ENCODE assay signal across 1 cellular context in the genomic region with DNA sequence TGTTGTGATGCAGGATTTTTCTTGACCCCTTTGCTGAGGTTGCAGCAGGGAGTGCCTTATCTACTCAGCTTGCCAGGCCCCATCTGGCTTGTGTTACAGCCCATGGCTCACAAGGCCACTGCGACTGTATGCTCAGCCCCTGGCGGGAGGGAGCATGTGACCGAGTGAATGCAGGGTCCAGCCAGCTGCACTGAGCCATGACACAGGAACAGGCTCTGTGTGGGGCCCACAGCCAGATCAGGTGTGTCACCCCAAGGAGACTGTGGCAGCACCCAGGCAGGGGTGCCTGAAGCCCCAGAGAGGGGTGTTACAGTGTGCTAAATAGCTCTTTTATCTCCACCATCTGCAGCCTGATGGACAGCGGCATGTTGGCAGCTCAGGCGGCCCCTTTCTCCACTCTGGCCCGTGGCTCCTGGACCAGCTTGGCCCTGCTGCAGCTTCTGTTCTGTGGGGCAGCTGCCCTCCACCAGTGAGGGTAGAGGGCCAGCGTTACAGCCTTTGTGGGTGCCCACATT.
A peak's percentile ranks its signal among the peaks of the same experiment; 100 is the strongest.
TF ChIP-seq lines count a peak whose summit lies in the region.

No MANE protein-coding gene starts in this region.

TF ChIP-seq in HepG2, 621 proteins besides CTCF, POLR2A, EP300 and RAD21 (continued from another document and continues in another):
- peak; percentile 50; the same call in 1 of the 2 replicates for TF ChIP-seq ZNF724P (CRISPR knock-in tag; IDR thresholded peaks at IDR 0.05; ENCODE audit: borderline replicate concordance)
- no peak for TF ChIP-seq PHF8 (CRISPR knock-in tag; IDR thresholded peaks at IDR 0.05)
- TF ChIP-seq ZMYM3 (CRISPR knock-in tag; IDR thresholded peaks at IDR 0.05): peak; percentile 71; the same call in 1 of the 2 replicates
- TF ChIP-seq ZNF891 (CRISPR knock-in tag; IDR thresholded peaks at IDR 0.05): no peak
- no peak for TF ChIP-seq LCORL (IDR thresholded peaks at IDR 0.05)
- peak; percentile 21; the same call in 1 of the 2 replicates for TF ChIP-seq LCORL (CRISPR knock-in tag; IDR thresholded peaks at IDR 0.05)
- TF ChIP-seq MYC (CRISPR knock-in tag; IDR thresholded peaks at IDR 0.05; ENCODE audit: borderline replicate concordance): peak; percentile 79
- TF ChIP-seq, protein P1, sequence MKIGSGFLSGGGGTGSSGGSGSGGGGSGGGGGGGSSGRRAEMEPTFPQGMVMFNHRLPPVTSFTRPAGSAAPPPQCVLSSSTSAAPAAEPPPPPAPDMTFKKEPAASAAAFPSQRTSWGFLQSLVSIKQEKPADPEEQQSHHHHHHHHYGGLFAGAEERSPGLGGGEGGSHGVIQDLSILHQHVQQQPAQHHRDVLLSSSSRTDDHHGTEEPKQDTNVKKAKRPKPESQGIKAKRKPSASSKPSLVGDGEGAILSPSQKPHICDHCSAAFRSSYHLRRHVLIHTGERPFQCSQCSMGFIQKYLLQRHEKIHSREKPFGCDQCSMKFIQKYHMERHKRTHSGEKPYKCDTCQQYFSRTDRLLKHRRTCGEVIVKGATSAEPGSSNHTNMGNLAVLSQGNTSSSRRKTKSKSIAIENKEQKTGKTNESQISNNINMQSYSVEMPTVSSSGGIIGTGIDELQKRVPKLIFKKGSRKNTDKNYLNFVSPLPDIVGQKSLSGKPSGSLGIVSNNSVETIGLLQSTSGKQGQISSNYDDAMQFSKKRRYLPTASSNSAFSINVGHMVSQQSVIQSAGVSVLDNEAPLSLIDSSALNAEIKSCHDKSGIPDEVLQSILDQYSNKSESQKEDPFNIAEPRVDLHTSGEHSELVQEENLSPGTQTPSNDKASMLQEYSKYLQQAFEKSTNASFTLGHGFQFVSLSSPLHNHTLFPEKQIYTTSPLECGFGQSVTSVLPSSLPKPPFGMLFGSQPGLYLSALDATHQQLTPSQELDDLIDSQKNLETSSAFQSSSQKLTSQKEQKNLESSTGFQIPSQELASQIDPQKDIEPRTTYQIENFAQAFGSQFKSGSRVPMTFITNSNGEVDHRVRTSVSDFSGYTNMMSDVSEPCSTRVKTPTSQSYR (CRISPR knock-in tag; IDR thresholded peaks at IDR 0.05; ENCODE audit: borderline replicate concordance): no peak; the same call in 1 of the 2 replicates
- TF ChIP-seq, protein P2, sequence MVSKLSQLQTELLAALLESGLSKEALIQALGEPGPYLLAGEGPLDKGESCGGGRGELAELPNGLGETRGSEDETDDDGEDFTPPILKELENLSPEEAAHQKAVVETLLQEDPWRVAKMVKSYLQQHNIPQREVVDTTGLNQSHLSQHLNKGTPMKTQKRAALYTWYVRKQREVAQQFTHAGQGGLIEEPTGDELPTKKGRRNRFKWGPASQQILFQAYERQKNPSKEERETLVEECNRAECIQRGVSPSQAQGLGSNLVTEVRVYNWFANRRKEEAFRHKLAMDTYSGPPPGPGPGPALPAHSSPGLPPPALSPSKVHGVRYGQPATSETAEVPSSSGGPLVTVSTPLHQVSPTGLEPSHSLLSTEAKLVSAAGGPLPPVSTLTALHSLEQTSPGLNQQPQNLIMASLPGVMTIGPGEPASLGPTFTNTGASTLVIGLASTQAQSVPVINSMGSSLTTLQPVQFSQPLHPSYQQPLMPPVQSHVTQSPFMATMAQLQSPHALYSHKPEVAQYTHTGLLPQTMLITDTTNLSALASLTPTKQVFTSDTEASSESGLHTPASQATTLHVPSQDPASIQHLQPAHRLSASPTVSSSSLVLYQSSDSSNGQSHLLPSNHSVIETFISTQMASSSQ (IDR thresholded peaks at IDR 0.05; ENCODE audit: low read depth): no peak
- TF ChIP-seq, protein P2 (CRISPR knock-in tag; IDR thresholded peaks at IDR 0.05; ENCODE audit: borderline replicate concordance): 0 out of 2 replicates have a peak, but pooled peaks have one; percentile 45
- TF ChIP-seq ZNF614 (CRISPR knock-in tag; IDR thresholded peaks at IDR 0.05; ENCODE audit: borderline replicate concordance): peak; percentile 49; the same call in 1 of the 2 replicates
- TF ChIP-seq, protein P3, sequence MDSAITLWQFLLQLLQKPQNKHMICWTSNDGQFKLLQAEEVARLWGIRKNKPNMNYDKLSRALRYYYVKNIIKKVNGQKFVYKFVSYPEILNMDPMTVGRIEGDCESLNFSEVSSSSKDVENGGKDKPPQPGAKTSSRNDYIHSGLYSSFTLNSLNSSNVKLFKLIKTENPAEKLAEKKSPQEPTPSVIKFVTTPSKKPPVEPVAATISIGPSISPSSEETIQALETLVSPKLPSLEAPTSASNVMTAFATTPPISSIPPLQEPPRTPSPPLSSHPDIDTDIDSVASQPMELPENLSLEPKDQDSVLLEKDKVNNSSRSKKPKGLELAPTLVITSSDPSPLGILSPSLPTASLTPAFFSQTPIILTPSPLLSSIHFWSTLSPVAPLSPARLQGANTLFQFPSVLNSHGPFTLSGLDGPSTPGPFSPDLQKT (CRISPR knock-in tag; IDR thresholded peaks at IDR 0.05; ENCODE audit: borderline replicate concordance): no peak
- TF ChIP-seq, protein P4, sequence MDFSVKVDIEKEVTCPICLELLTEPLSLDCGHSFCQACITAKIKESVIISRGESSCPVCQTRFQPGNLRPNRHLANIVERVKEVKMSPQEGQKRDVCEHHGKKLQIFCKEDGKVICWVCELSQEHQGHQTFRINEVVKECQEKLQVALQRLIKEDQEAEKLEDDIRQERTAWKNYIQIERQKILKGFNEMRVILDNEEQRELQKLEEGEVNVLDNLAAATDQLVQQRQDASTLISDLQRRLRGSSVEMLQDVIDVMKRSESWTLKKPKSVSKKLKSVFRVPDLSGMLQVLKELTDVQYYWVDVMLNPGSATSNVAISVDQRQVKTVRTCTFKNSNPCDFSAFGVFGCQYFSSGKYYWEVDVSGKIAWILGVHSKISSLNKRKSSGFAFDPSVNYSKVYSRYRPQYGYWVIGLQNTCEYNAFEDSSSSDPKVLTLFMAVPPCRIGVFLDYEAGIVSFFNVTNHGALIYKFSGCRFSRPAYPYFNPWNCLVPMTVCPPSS (IDR thresholded peaks at IDR 0.05): no peak
- TF ChIP-seq, protein P5, sequence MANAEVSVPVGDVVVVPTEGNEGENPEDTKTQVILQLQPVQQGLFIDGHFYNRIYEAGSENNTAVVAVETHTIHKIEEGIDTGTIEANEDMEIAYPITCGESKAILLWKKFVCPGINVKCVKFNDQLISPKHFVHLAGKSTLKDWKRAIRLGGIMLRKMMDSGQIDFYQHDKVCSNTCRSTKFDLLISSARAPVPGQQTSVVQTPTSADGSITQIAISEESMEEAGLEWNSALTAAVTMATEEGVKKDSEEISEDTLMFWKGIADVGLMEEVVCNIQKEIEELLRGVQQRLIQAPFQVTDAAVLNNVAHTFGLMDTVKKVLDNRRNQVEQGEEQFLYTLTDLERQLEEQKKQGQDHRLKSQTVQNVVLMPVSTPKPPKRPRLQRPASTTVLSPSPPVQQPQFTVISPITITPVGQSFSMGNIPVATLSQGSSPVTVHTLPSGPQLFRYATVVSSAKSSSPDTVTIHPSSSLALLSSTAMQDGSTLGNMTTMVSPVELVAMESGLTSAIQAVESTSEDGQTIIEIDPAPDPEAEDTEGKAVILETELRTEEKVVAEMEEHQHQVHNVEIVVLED (CRISPR knock-in tag; IDR thresholded peaks at IDR 0.05; ENCODE audit: borderline replicate concordance): 0 out of 2 replicates have a peak, but pooled peaks have one; percentile 35
- no peak for TF ChIP-seq ZNF207 (IDR thresholded peaks at IDR 0.05; ENCODE audit: borderline replicate concordance)
- TF ChIP-seq FOXM1 (CRISPR knock-in tag; IDR thresholded peaks at IDR 0.05): no peak
- TF ChIP-seq, protein P6, sequence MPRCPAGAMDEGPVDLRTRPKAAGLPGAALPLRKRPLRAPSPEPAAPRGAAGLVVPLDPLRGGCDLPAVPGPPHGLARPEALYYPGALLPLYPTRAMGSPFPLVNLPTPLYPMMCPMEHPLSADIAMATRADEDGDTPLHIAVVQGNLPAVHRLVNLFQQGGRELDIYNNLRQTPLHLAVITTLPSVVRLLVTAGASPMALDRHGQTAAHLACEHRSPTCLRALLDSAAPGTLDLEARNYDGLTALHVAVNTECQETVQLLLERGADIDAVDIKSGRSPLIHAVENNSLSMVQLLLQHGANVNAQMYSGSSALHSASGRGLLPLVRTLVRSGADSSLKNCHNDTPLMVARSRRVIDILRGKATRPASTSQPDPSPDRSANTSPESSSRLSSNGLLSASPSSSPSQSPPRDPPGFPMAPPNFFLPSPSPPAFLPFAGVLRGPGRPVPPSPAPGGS (CRISPR knock-in tag; IDR thresholded peaks at IDR 0.05): 0 out of 2 replicates have a peak, but pooled peaks have one; percentile 19
- no peak for TF ChIP-seq ZNF34 (CRISPR knock-in tag; IDR thresholded peaks at IDR 0.05; ENCODE audit: borderline replicate concordance)
- 0 out of 2 replicates have a peak, but pooled peaks have one; percentile 38 for TF ChIP-seq BCL6 (CRISPR knock-in tag; IDR thresholded peaks at IDR 0.05)
- TF ChIP-seq SETDB1 (CRISPR knock-in tag; IDR thresholded peaks at IDR 0.05; ENCODE audit: borderline replicate concordance): no peak
- no peak for TF ChIP-seq KDM5B (CRISPR knock-in tag; IDR thresholded peaks at IDR 0.05; ENCODE audit: borderline replicate concordance)
- TF ChIP-seq ZNF7 (CRISPR knock-in tag; IDR thresholded peaks at IDR 0.05): no peak
- TF ChIP-seq, protein P7, sequence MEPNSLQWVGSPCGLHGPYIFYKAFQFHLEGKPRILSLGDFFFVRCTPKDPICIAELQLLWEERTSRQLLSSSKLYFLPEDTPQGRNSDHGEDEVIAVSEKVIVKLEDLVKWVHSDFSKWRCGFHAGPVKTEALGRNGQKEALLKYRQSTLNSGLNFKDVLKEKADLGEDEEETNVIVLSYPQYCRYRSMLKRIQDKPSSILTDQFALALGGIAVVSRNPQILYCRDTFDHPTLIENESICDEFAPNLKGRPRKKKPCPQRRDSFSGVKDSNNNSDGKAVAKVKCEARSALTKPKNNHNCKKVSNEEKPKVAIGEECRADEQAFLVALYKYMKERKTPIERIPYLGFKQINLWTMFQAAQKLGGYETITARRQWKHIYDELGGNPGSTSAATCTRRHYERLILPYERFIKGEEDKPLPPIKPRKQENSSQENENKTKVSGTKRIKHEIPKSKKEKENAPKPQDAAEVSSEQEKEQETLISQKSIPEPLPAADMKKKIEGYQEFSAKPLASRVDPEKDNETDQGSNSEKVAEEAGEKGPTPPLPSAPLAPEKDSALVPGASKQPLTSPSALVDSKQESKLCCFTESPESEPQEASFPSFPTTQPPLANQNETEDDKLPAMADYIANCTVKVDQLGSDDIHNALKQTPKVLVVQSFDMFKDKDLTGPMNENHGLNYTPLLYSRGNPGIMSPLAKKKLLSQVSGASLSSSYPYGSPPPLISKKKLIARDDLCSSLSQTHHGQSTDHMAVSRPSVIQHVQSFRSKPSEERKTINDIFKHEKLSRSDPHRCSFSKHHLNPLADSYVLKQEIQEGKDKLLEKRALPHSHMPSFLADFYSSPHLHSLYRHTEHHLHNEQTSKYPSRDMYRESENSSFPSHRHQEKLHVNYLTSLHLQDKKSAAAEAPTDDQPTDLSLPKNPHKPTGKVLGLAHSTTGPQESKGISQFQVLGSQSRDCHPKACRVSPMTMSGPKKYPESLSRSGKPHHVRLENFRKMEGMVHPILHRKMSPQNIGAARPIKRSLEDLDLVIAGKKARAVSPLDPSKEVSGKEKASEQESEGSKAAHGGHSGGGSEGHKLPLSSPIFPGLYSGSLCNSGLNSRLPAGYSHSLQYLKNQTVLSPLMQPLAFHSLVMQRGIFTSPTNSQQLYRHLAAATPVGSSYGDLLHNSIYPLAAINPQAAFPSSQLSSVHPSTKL (CRISPR knock-in tag; IDR thresholded peaks at IDR 0.05): peak; percentile 23; the same call in 1 of the 2 replicates
- TF ChIP-seq, protein P8, sequence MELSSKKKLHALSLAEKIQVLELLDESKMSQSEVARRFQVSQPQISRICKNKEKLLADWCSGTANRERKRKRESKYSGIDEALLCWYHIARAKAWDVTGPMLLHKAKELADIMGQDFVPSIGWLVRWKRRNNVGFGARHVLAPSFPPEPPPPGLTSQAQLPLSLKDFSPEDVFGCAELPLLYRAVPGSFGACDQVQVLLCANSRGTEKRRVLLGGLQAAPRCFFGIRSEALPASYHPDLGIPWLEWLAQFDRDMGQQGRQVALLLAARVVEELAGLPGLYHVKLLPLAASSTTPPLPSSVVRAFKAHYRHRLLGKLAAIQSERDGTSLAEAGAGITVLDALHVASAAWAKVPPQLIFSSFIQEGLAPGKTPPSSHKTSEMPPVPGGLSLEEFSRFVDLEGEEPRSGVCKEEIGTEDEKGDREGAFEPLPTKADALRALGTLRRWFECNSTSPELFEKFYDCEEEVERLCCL (CRISPR knock-in tag; IDR thresholded peaks at IDR 0.05; ENCODE audit: borderline replicate concordance): no peak
- no peak; the same call in 1 of the 2 replicates for TF ChIP-seq ZNF430 (CRISPR knock-in tag; IDR thresholded peaks at IDR 0.05)
- TF ChIP-seq, protein P9, sequence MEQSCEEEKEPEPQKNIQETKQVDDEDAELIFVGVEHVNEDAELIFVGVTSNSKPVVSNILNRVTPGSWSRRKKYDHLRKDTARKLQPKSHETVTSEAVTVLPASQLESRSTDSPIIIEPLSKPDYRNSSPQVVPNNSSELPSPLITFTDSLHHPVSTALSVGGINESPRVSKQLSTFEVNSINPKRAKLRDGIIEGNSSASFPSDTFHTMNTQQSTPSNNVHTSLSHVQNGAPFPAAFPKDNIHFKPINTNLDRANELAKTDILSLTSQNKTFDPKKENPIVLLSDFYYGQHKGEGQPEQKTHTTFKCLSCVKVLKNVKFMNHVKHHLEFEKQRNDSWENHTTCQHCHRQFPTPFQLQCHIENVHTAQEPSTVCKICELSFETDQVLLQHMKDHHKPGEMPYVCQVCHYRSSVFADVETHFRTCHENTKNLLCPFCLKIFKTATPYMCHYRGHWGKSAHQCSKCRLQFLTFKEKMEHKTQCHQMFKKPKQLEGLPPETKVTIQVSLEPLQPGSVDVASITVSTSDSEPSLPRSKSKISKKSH (CRISPR knock-in tag; IDR thresholded peaks at IDR 0.05; ENCODE audit: borderline replicate concordance): peak; percentile 56; the same call in 1 of the 2 replicates
- TF ChIP-seq, protein P10, sequence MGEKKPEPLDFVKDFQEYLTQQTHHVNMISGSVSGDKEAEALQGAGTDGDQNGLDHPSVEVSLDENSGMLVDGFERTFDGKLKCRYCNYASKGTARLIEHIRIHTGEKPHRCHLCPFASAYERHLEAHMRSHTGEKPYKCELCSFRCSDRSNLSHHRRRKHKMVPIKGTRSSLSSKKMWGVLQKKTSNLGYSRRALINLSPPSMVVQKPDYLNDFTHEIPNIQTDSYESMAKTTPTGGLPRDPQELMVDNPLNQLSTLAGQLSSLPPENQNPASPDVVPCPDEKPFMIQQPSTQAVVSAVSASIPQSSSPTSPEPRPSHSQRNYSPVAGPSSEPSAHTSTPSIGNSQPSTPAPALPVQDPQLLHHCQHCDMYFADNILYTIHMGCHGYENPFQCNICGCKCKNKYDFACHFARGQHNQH (CRISPR knock-in tag; IDR thresholded peaks at IDR 0.05): 0 out of 2 replicates have a peak, but pooled peaks have one; percentile 42
- no peak for TF ChIP-seq MYNN (CRISPR knock-in tag; IDR thresholded peaks at IDR 0.05; ENCODE audit: low read depth)
- TF ChIP-seq HES4 (CRISPR knock-in tag; IDR thresholded peaks at IDR 0.05; ENCODE audit: borderline replicate concordance): no peak
